Comparison of ENCODE assay signal across 8 cellular contexts in the genomic region with DNA sequence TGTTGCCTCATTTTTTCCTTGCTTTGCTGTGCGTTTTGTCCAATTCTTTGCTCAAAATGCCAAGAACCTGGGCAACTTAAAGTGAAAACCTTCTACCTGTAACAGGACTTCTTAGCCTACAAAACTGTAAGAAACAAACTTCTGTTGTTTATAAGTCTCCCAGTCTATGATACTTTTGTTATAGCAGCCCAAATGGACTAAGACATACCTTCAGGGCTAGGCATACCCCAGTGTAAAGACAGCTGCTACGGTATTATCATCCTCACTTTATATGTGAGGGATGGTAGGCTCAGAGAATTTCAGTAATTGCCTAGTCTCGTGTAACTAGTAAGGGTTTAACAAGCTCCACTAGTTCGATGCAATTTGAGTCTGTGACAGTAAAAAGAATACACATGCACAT.
"Had no signal": no experiment of that assay in that cellular context is flagged by ENCODE, and none has a peak within 500 bp of the region (broad histone marks: within the 10 kb centered on the region; RNA-seq: fewer than 3 reads in every experiment).

No MANE protein-coding gene starts in this region.

- DNase-seq: GDM1, GF-D8 had no signal

- FAIRE-seq: G401.6, GM12878, GM12891, GM12892, GM18507, GM19239 had no signal

- ATAC-seq: GM12878 had no signal

- H3K4me3 ChIP-seq: GM12878 had no signal
